In genomic region chr16:58501242-58502131, GRCh38 we compare ENCODE assay signal across 8 cellular contexts. TPM values are rescaled to one million over a fixed set of nuclear protein-coding genes. Genes with fewer than 3 reads are reported as not detected.
A peak's percentile ranks its signal among the peaks of the same experiment; 100 is the strongest.
DNase-seq lines count a peak whose midpoint lies in the region; ATAC-seq and TF ChIP-seq lines count a peak whose summit lies in the region.

No MANE protein-coding gene starts in this region.

- ATAC-seq in gastrocnemius medialis: no peak
- ATAC-seq in GM19324 (IDR thresholded peaks at IDR 0.05; ENCODE audit: low FRiP score, unreplicated experiment): no peak
- no peak for ATAC-seq in HG02970 (IDR thresholded peaks at IDR 0.05; ENCODE audit: low FRiP score, unreplicated experiment)

- H3K9ac ChIP-seq in OCI-LY1 (ENCODE audit: low read length): no peak overlapping the region; the same call in 1 of the 2 replicates

- H3K27me3 ChIP-seq in OCI-LY1 (ENCODE audit: insufficient read depth, low read length): 0 out of 2 replicates have a peak, but pooled peaks cover 5% of the 10 kb centered on the region
- H3K27me3 ChIP-seq in iPS DF 6.9 (ENCODE audit: control insufficient read depth, insufficient read depth, low read length): no peaks in the 10 kb centered on the region
- H3K27me3 ChIP-seq in gastrocnemius medialis: peaks cover 12 to 21% (median 17%) of the 10 kb centered on the region in 3 donors

- H3K4me1 ChIP-seq in OCI-LY1 (ENCODE audit: insufficient read depth, low read length, severe bottlenecking): peaks cover 23% of the 10 kb centered on the region
- H3K4me1 ChIP-seq in iPS DF 6.9 (ENCODE audit: control insufficient read depth, insufficient read depth, low read length): peaks cover 2% of the 10 kb centered on the region
- peaks cover 4 to 6% of the 10 kb centered on the region in 2 donors for H3K4me1 ChIP-seq in gastrocnemius medialis

- TF ChIP-seq CTCF in OCI-LY1 (IDR thresholded peaks at IDR 0.05; ENCODE audit: low read length): no peak
- TF ChIP-seq CTCF in gastrocnemius medialis (IDR thresholded peaks at IDR 0.05 in 4 of 5, conservative IDR thresholded peaks at IDR 0.05 in 1 of 5): no peak

- H3K36me3 ChIP-seq in OCI-LY1 (ENCODE audit: insufficient read depth, low read length) (no peaks in the 10 kb centered on the region), iPS DF 6.9 (ENCODE audit: control insufficient read depth, insufficient read depth, low read length) (no peaks in the 10 kb centered on the region), gastrocnemius medialis (no peaks in the 10 kb centered on the region)

- intact Hi-C loops in gastrocnemius medialis (cut with DNase I; ENCODE audit: low total_unique reads): no loop called here

- no CpG with 5 or more reads among the region's 42 CpGs for WGBS in iPS DF 6.9 (ENCODE audit: insufficient coverage, insufficient read length)

- H3K9me2 ChIP-seq in OCI-LY1 (ENCODE audit: low read depth, low read length): no peaks in the 10 kb centered on the region

- DNase-seq in DMS79 (lab: John Stamatoyannopoulos, UW): peak; percentile 25
- DNase-seq in iPS DF 6.9 (ENCODE audit: low read depth, low spot score): peak; percentile 60
- peak in 1 of 2 donors; percentile 3 for DNase-seq in gastrocnemius medialis
- DNase-seq in ureter (ENCODE audit: low spot score): no peak

- no peak for TF ChIP-seq POLR2A in gastrocnemius medialis (IDR thresholded peaks at IDR 0.05)

- H3K4me2 ChIP-seq in OCI-LY1 (ENCODE audit: low read length): peak overlapping the region; percentile 71

- no peaks in the 10 kb centered on the region for H3F3A ChIP-seq in OCI-LY1 (ENCODE audit: insufficient read depth, low read length)

- in situ Hi-C loops in gastrocnemius medialis (cut with MboI; ENCODE audit: low sequenced_read_pairs in 4 of 4): loop anchor here in 2 of 4 donors (25.0 kb wide), 2 partner anchors 161 to 236 kb away; partner anchors contain the start of gene GOT2 (in 1 of the 2)

- no peaks in the 10 kb centered on the region for H4K20me1 ChIP-seq in OCI-LY1 (ENCODE audit: insufficient read depth, low read length)

- H3K27ac ChIP-seq in OCI-LY1 (ENCODE audit: low read depth, low read length, poor library complexity, severe bottlenecking) (no peak overlapping the region), angular gyrus (ENCODE audit: low read depth, low read length) (peak overlapping the region; percentile 94), iPS DF 6.9 (ENCODE audit: low read length) (no peak overlapping the region), gastrocnemius medialis (no peak overlapping the region)

- H3K9me3 ChIP-seq in OCI-LY1 (ENCODE audit: low read length): no peaks in the 10 kb centered on the region
- H3K9me3 ChIP-seq in iPS DF 6.9 (ENCODE audit: control insufficient read depth, insufficient read depth, low read length): no peaks in the 10 kb centered on the region
- no peaks in the 10 kb centered on the region for H3K9me3 ChIP-seq in gastrocnemius medialis

- H3K4me3 ChIP-seq in OCI-LY1 (ENCODE audit: low read depth, low read length, poor library complexity, severe bottlenecking) (peak overlapping the region; percentile 59), iPS DF 6.9 (ENCODE audit: low read length) (peak overlapping the region; percentile 54; the same call in 1 of the 2 replicates), gastrocnemius medialis (peak overlapping the region in 3 of 4 donors; percentile 17 to 31 (median 22))

- no peak overlapping the region for H2AFZ ChIP-seq in OCI-LY1 (ENCODE audit: low read length)

- no peaks in the 10 kb centered on the region for H3K79me2 ChIP-seq in OCI-LY1 (ENCODE audit: insufficient read depth, low read length)

RNA-seq across cellular contexts. Expression of gene NDRG4, which starts 1.5 kb away (rescaled TPM):
- total RNA-seq in gastrocnemius medialis: 10 to 100 TPM in 2 of 4 donors, 1 to 10 TPM in 2; 2.0 to 13.3 (median 6.5) TPM
- 4.6 TPM for total RNA-seq in ureter

RNA-seq across cellular contexts. Expression of gene SETD6, which starts 13.8 kb away (rescaled TPM):
- total RNA-seq in gastrocnemius medialis (10 to 100 TPM; 30.8 to 40.2 (median 38.4) TPM), ureter (37.3 TPM)
